Comparison of ENCODE assay signal across 9 cellular contexts in genomic region chr14:41913398-41913797, GRCh38.
"Had no signal": no experiment of that assay in that cellular context is flagged by ENCODE, and none has a peak within 500 bp of the region (broad histone marks: within the 10 kb centered on the region; RNA-seq: fewer than 3 reads in every experiment).

No MANE protein-coding gene starts in this region.

- ATAC-seq: HCT116 had no signal

- H3K9ac ChIP-seq: GM23248 had no signal

- H3K27ac ChIP-seq: GM23248, HL-60 had no signal

- H2AFZ ChIP-seq: GM23248 had no signal

- DNase-seq: GM23248, GOT3, H7, HFFc6, IMR-90, KBM-7 had no signal

- H3K9me3 ChIP-seq: HAP-1 had no signal

- H3K36me3 ChIP-seq: HAP-1 had no signal

- H3K4me3 ChIP-seq: GM23248, HAP-1 had no signal

- H3K4me1 ChIP-seq: HAP-1 had no signal
